Comparison of ENCODE assay signal across 30 cellular contexts in genomic region chr2:119311831-119312230, GRCh38.
"Had no signal": no experiment of that assay in that cellular context is flagged by ENCODE, and none has a peak within 500 bp of the region (broad histone marks: within the 10 kb centered on the region; RNA-seq: fewer than 3 reads in every experiment).

No MANE protein-coding gene starts in this region.

- DNase-seq: activated CD4-positive, alpha-beta T cell treated with anti-CD3 and anti-CD28 coated beads, Interleukin-2, amount 50 U/mL, for 4 hours; activated naive CD4-positive, alpha-beta T cell treated with Interleukin-2 at 50 U/mL for 16 hours; activated T-cell treated with anti-CD3 and anti-CD28 coated beads for 4 hours; activated T-cell treated with anti-CD3 and anti-CD28 coated beads, Interleukin-2, amount 50 U/mL, for 72 hours; anterior cingulate cortex; dermis blood vessel endothelial cell; effector memory CD4-positive, alpha-beta T cell; hippocampal formation; left cardiac atrium; left ventricle myocardium superior; naive B cell; ovary; retina; sigmoid colon; stimulated activated CD4-positive, alpha-beta T cell treated with anti-CD3 and anti-CD28 coated beads, Interleukin-1b, Interleukin-23, amount 100 ng/mL, for 48 hours; stimulated activated CD4-positive, alpha-beta T cell treated with anti-CD3 and anti-CD28 coated beads, Interleukin-4, amount 100 ng/mL, for 4 hours; stimulated activated CD8-positive, alpha-beta memory T cell treated with anti-CD3 and anti-CD28 coated beads, Interleukin-4, amount 100 ng/mL, for 48 hours; stimulated activated naive B cell treated with anti-CD40 and anti-IgM and Interleukin-4, amounts not matched to agents 10 μg/mL and 1 μg/mL and 100 μg/mL, for 72 hours; stomach; T-helper 17 cell; T1000; thyroid gland; upper lobe of right lung had no signal

- H3K27ac Mint-ChIP-seq: activated naive CD8-positive, alpha-beta T cell; activated T-cell treated with anti-CD3 and anti-CD28 coated beads, Interleukin-2, amount 50 U/mL, for 72 hours; progenitor cell of endocrine pancreas; stimulated activated naive B cell treated with anti-CD40 and anti-IgM and Interleukin-4, amounts not matched to agents 10 μg/mL and 1 μg/mL and 100 μg/mL, for 72 hours had no signal

- H3K9me3 ChIP-seq: gastroesophageal sphincter, ovary, sigmoid colon, stomach, thyroid gland, upper lobe of right lung had no signal

- FAIRE-seq: bronchial epithelial cell, colon, keratinocyte had no signal

- H3K4me2 ChIP-seq: smooth muscle cell had no signal

- H3K9me3 Mint-ChIP-seq: activated T-cell treated with anti-CD3 and anti-CD28 coated beads, Interleukin-2, amount 50 U/mL, for 72 hours; naive B cell; stimulated activated naive B cell treated with anti-CD40 and anti-IgM and Interleukin-4, amounts not matched to agents 10 μg/mL and 1 μg/mL and 100 μg/mL, for 72 hours had no signal

- H3K4me3 Mint-ChIP-seq: activated naive CD8-positive, alpha-beta T cell; activated T-cell treated with anti-CD3 and anti-CD28 coated beads, Interleukin-2, amount 50 U/mL, for 72 hours; stimulated activated naive B cell treated with anti-CD40 and anti-IgM and Interleukin-4, amounts not matched to agents 10 μg/mL and 1 μg/mL and 100 μg/mL, for 72 hours; T-helper 17 cell had no signal

- H3K36me3 ChIP-seq: ovary, sigmoid colon, thyroid gland, upper lobe of right lung had no signal

- H3K27ac ChIP-seq: gastroesophageal sphincter, ovary, sigmoid colon, stomach, thyroid gland, upper lobe of right lung had no signal

- H3K27me3 ChIP-seq: gastroesophageal sphincter, ovary, sigmoid colon, stomach, thyroid gland, upper lobe of right lung had no signal

- ATAC-seq: activated T-cell treated with anti-CD3 and anti-CD28 coated beads, Interleukin-2, amount 50 U/mL, for 72 hours; gastroesophageal sphincter; left ventricle myocardium superior; stimulated activated naive B cell treated with anti-CD40 and anti-IgM and Interleukin-4, amounts not matched to agents 10 μg/mL and 1 μg/mL and 100 μg/mL, for 72 hours; T-helper 17 cell; upper lobe of right lung had no signal

- H3K4me1 ChIP-seq: gastroesophageal sphincter, upper lobe of right lung had no signal

- H3K4me1 Mint-ChIP-seq: T-helper 17 cell had no signal

- H3K27me3 Mint-ChIP-seq: activated naive CD8-positive, alpha-beta T cell; naive B cell; progenitor cell of endocrine pancreas; stimulated activated naive B cell treated with anti-CD40 and anti-IgM and Interleukin-4, amounts not matched to agents 10 μg/mL and 1 μg/mL and 100 μg/mL, for 72 hours; T-helper 17 cell had no signal

- H3K4me3 ChIP-seq: gastroesophageal sphincter, ovary, sigmoid colon, smooth muscle cell, stomach, thyroid gland, upper lobe of right lung had no signal
